Comparison of ENCODE assay signal across 21 cellular contexts in genomic region chrX:122500556-122500955, GRCh38.
"Had no signal": no experiment of that assay in that cellular context is flagged by ENCODE, and none has a peak within 500 bp of the region (broad histone marks: within the 10 kb centered on the region; RNA-seq: fewer than 3 reads in every experiment).

No MANE protein-coding gene starts in this region.

- H3K4me1 Mint-ChIP-seq: mesothelial cell of epicardium, naive B cell had no signal

- H3K9me3 ChIP-seq: gastrocnemius medialis, left lung, lower lobe of right lung, mucosa of descending colon had no signal

- H3K4me3 Mint-ChIP-seq: mesothelial cell of epicardium, naive B cell had no signal

- DNase-seq: dermis blood vessel endothelial cell; dorsolateral prefrontal cortex; effector CD4-positive, alpha-beta T cell; effector memory CD4-positive, alpha-beta T cell; foreskin fibroblast; foreskin melanocyte; gastrocnemius medialis; glutamatergic neuron; head of caudate nucleus; heart right ventricle; hippocampal formation; left cardiac atrium; left lung; left ventricle myocardium superior; lower lobe of right lung; mesenchymal stem cell; mucosa of descending colon; naive B cell had no signal

- H3K27ac ChIP-seq: coronary artery, dorsolateral prefrontal cortex, esophagus muscularis mucosa, gastrocnemius medialis, heart right ventricle, left lung, lower lobe of right lung had no signal

- H3K4me3 ChIP-seq: coronary artery, dorsolateral prefrontal cortex, esophagus muscularis mucosa, gastrocnemius medialis, heart right ventricle, left lung, lower lobe of right lung, mucosa of descending colon had no signal

- ATAC-seq: gastrocnemius medialis, heart right ventricle, left cardiac atrium, left lung, left ventricle myocardium superior, lower lobe of right lung, mucosa of descending colon had no signal

- H3K4me1 ChIP-seq: esophagus muscularis mucosa, gastrocnemius medialis, heart right ventricle, left lung, lower lobe of right lung had no signal

- H3K36me3 ChIP-seq: esophagus muscularis mucosa, gastrocnemius medialis, heart right ventricle, left lung, lower lobe of right lung had no signal

- H3K27ac Mint-ChIP-seq: mesothelial cell of epicardium, naive B cell had no signal

- H3K36me3 Mint-ChIP-seq: mesothelial cell of epicardium, naive B cell had no signal

- H3K27me3 ChIP-seq: esophagus muscularis mucosa, gastrocnemius medialis, heart right ventricle, left lung had no signal

- H3K27me3 Mint-ChIP-seq: naive B cell had no signal
